2 cellular contexts compared by ENCODE assay signal in the genomic region with DNA sequence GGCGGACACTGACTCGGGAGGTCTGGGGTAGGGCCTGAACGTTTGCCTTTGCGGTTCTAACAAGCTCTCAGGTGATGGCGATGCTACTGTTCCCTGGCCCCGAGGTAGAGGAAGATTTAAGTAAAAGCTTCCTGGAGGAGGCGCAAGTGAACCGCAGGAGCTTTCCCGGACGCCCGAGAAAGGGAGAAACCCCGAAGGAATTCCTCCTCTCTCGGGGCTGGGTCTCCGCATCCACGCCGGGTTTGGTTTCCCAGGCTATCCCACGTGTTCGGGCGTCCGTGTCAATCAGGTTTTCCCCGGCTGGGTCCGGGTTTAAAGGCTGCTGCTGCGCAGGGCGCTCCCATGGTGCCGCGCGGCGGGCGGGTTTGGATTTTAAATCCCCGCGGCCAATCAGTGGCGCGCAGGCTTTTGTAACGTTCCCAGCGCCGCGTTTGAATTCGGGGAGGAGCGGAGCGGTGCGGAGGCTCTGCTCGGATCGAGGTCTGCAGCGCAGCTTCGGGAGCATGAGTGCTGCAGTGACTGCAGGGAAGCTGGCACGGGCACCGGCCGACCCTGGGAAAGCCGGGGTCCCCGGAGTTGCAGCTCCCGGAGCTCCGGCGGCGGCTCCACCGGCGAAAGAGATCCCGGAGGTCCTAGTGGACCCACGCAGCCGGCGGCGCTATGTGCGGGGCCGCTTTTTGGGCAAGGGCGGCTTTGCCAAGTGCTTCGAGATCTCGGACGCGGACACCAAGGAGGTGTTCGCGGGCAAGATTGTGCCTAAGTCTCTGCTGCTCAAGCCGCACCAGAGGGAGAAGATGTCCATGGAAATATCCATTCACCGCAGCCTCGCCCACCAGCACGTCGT.
A peak's percentile ranks its signal among the peaks of the same experiment; 100 is the strongest.
TF ChIP-seq lines count a peak whose summit lies in the region.

A gene (plus strand): TSS at position 460 of the 844 bp plus-strand sequence. CDS start 44 bp downstream, at position 504.

TF ChIP-seq in A549, 52 proteins besides CTCF, POLR2A, EP300 and RAD21 (continued from another document and continues in another):
- TF ChIP-seq, protein P1, sequence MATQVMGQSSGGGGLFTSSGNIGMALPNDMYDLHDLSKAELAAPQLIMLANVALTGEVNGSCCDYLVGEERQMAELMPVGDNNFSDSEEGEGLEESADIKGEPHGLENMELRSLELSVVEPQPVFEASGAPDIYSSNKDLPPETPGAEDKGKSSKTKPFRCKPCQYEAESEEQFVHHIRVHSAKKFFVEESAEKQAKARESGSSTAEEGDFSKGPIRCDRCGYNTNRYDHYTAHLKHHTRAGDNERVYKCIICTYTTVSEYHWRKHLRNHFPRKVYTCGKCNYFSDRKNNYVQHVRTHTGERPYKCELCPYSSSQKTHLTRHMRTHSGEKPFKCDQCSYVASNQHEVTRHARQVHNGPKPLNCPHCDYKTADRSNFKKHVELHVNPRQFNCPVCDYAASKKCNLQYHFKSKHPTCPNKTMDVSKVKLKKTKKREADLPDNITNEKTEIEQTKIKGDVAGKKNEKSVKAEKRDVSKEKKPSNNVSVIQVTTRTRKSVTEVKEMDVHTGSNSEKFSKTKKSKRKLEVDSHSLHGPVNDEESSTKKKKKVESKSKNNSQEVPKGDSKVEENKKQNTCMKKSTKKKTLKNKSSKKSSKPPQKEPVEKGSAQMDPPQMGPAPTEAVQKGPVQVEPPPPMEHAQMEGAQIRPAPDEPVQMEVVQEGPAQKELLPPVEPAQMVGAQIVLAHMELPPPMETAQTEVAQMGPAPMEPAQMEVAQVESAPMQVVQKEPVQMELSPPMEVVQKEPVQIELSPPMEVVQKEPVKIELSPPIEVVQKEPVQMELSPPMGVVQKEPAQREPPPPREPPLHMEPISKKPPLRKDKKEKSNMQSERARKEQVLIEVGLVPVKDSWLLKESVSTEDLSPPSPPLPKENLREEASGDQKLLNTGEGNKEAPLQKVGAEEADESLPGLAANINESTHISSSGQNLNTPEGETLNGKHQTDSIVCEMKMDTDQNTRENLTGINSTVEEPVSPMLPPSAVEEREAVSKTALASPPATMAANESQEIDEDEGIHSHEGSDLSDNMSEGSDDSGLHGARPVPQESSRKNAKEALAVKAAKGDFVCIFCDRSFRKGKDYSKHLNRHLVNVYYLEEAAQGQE (IDR thresholded peaks at IDR 0.05): no peak
- TF ChIP-seq GATA3 (IDR thresholded peaks at IDR 0.05; ENCODE audit: borderline replicate concordance): 0 out of 2 replicates have a peak, but pooled peaks have one; percentile 23
- TF ChIP-seq BHLHE40 (IDR thresholded peaks at IDR 0.05; ENCODE audit: low read depth, low read length): no peak
- no peak for TF ChIP-seq HEYL (CRISPR knock-in tag; IDR thresholded peaks at IDR 0.05)
- TF ChIP-seq POLR2AphosphoS2 (conservative IDR thresholded peaks at IDR 0.05; ENCODE audit: low read length): no peak
- no peak for TF ChIP-seq EHF (CRISPR knock-in tag; IDR thresholded peaks at IDR 0.05)
- no peak for TF ChIP-seq MAZ (IDR thresholded peaks at IDR 0.05; ENCODE audit: borderline replicate concordance, low read depth, low read length)
- no peak for TF ChIP-seq RFX5 (IDR thresholded peaks at IDR 0.05)
- no peak; a peak in 1 of 4 replicates for TF ChIP-seq CEBPB (IDR thresholded peaks at IDR 0.05)
- TF ChIP-seq, protein P2, sequence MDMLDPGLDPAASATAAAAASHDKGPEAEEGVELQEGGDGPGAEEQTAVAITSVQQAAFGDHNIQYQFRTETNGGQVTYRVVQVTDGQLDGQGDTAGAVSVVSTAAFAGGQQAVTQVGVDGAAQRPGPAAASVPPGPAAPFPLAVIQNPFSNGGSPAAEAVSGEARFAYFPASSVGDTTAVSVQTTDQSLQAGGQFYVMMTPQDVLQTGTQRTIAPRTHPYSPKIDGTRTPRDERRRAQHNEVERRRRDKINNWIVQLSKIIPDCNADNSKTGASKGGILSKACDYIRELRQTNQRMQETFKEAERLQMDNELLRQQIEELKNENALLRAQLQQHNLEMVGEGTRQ (IDR thresholded peaks at IDR 0.05): peak; percentile 62
- no peak for TF ChIP-seq CBX2 (IDR thresholded peaks at IDR 0.05; ENCODE audit: borderline replicate concordance, low read depth)
- TF ChIP-seq NFE2L2 (conservative IDR thresholded peaks at IDR 0.05; ENCODE audit: low read length): no peak
- no peak for TF ChIP-seq HOXB5 (CRISPR knock-in tag; IDR thresholded peaks at IDR 0.05)
- TF ChIP-seq RARB (CRISPR knock-in tag; IDR thresholded peaks at IDR 0.05): no peak
- TF ChIP-seq RCOR1 (IDR thresholded peaks at IDR 0.05; ENCODE audit: low read depth, low read length): no peak
- TF ChIP-seq KDM5A (IDR thresholded peaks at IDR 0.05): peak; percentile 83
- no peak for TF ChIP-seq SREBF2 (IDR thresholded peaks at IDR 0.05)
- TF ChIP-seq CHD4 (IDR thresholded peaks at IDR 0.05; ENCODE audit: borderline replicate concordance): no peak
- TF ChIP-seq, protein P3, sequence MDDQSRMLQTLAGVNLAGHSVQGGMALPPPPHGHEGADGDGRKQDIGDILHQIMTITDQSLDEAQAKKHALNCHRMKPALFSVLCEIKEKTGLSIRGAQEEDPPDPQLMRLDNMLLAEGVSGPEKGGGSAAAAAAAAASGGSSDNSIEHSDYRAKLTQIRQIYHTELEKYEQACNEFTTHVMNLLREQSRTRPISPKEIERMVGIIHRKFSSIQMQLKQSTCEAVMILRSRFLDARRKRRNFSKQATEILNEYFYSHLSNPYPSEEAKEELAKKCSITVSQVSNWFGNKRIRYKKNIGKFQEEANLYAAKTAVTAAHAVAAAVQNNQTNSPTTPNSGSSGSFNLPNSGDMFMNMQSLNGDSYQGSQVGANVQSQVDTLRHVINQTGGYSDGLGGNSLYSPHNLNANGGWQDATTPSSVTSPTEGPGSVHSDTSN (IDR thresholded peaks at IDR 0.05): peak; percentile 76; the same call in 1 of the 2 replicates
- no peak for TF ChIP-seq ZSCAN20 (CRISPR knock-in tag; IDR thresholded peaks at IDR 0.05)
- no peak for TF ChIP-seq EHMT2 (IDR thresholded peaks at IDR 0.05; ENCODE audit: low read depth)
- TF ChIP-seq, protein P4, sequence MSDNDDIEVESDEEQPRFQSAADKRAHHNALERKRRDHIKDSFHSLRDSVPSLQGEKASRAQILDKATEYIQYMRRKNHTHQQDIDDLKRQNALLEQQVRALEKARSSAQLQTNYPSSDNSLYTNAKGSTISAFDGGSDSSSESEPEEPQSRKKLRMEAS (IDR thresholded peaks at IDR 0.05): peak; percentile 96
- no peak for TF ChIP-seq ESRRA (IDR thresholded peaks at IDR 0.05; ENCODE audit: borderline replicate concordance, low read length)
- no peak for TF ChIP-seq FOSB (CRISPR knock-in tag; IDR thresholded peaks at IDR 0.05)
- TF ChIP-seq, protein P5, sequence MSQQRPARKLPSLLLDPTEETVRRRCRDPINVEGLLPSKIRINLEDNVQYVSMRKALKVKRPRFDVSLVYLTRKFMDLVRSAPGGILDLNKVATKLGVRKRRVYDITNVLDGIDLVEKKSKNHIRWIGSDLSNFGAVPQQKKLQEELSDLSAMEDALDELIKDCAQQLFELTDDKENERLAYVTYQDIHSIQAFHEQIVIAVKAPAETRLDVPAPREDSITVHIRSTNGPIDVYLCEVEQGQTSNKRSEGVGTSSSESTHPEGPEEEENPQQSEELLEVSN (IDR thresholded peaks at IDR 0.05; ENCODE audit: borderline replicate concordance, low read depth): peak; percentile 78
- no peak for TF ChIP-seq MAFK (IDR thresholded peaks at IDR 0.05; ENCODE audit: partially characterized antibody)
- no peak for TF ChIP-seq RNF2 (IDR thresholded peaks at IDR 0.05; ENCODE audit: borderline replicate concordance, low read depth)

TF ChIP-seq in WTC11, 78 proteins besides CTCF, POLR2A, EP300 and RAD21 (continued from another document and continues in another):
- TF ChIP-seq, protein P6, sequence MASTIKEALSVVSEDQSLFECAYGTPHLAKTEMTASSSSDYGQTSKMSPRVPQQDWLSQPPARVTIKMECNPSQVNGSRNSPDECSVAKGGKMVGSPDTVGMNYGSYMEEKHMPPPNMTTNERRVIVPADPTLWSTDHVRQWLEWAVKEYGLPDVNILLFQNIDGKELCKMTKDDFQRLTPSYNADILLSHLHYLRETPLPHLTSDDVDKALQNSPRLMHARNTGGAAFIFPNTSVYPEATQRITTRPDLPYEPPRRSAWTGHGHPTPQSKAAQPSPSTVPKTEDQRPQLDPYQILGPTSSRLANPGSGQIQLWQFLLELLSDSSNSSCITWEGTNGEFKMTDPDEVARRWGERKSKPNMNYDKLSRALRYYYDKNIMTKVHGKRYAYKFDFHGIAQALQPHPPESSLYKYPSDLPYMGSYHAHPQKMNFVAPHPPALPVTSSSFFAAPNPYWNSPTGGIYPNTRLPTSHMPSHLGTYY (CRISPR knock-in tag; IDR thresholded peaks at IDR 0.05): no peak; the same call in 1 of the 2 replicates
- TF ChIP-seq, protein P7, sequence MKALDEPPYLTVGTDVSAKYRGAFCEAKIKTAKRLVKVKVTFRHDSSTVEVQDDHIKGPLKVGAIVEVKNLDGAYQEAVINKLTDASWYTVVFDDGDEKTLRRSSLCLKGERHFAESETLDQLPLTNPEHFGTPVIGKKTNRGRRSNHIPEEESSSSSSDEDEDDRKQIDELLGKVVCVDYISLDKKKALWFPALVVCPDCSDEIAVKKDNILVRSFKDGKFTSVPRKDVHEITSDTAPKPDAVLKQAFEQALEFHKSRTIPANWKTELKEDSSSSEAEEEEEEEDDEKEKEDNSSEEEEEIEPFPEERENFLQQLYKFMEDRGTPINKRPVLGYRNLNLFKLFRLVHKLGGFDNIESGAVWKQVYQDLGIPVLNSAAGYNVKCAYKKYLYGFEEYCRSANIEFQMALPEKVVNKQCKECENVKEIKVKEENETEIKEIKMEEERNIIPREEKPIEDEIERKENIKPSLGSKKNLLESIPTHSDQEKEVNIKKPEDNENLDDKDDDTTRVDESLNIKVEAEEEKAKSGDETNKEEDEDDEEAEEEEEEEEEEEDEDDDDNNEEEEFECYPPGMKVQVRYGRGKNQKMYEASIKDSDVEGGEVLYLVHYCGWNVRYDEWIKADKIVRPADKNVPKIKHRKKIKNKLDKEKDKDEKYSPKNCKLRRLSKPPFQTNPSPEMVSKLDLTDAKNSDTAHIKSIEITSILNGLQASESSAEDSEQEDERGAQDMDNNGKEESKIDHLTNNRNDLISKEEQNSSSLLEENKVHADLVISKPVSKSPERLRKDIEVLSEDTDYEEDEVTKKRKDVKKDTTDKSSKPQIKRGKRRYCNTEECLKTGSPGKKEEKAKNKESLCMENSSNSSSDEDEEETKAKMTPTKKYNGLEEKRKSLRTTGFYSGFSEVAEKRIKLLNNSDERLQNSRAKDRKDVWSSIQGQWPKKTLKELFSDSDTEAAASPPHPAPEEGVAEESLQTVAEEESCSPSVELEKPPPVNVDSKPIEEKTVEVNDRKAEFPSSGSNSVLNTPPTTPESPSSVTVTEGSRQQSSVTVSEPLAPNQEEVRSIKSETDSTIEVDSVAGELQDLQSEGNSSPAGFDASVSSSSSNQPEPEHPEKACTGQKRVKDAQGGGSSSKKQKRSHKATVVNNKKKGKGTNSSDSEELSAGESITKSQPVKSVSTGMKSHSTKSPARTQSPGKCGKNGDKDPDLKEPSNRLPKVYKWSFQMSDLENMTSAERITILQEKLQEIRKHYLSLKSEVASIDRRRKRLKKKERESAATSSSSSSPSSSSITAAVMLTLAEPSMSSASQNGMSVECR (CRISPR knock-in tag; IDR thresholded peaks at IDR 0.05; ENCODE audit: borderline replicate concordance): peak; percentile 87; the same call in 1 of the 2 replicates
- TF ChIP-seq, protein P8, sequence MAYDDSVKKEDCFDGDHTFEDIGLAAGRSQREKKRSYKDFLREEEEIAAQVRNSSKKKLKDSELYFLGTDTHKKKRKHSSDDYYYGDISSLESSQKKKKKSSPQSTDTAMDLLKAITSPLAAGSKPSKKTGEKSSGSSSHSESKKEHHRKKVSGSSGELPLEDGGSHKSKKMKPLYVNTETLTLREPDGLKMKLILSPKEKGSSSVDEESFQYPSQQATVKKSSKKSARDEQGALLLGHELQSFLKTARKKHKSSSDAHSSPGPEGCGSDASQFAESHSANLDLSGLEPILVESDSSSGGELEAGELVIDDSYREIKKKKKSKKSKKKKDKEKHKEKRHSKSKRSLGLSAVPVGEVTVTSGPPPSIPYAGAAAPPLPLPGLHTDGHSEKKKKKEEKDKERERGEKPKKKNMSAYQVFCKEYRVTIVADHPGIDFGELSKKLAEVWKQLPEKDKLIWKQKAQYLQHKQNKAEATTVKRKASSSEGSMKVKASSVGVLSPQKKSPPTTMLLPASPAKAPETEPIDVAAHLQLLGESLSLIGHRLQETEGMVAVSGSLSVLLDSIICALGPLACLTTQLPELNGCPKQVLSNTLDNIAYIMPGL (CRISPR knock-in tag; IDR thresholded peaks at IDR 0.05): 0 out of 2 replicates have a peak, but pooled peaks have one; percentile 49
- TF ChIP-seq, protein P9, sequence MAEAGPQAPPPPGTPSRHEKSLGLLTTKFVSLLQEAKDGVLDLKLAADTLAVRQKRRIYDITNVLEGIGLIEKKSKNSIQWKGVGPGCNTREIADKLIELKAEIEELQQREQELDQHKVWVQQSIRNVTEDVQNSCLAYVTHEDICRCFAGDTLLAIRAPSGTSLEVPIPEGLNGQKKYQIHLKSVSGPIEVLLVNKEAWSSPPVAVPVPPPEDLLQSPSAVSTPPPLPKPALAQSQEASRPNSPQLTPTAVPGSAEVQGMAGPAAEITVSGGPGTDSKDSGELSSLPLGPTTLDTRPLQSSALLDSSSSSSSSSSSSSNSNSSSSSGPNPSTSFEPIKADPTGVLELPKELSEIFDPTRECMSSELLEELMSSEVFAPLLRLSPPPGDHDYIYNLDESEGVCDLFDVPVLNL (CRISPR knock-in tag; IDR thresholded peaks at IDR 0.05; ENCODE audit: borderline replicate concordance, low read depth): peak; percentile 97
- TF ChIP-seq, protein P10, sequence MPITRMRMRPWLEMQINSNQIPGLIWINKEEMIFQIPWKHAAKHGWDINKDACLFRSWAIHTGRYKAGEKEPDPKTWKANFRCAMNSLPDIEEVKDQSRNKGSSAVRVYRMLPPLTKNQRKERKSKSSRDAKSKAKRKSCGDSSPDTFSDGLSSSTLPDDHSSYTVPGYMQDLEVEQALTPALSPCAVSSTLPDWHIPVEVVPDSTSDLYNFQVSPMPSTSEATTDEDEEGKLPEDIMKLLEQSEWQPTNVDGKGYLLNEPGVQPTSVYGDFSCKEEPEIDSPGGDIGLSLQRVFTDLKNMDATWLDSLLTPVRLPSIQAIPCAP (CRISPR knock-in tag; IDR thresholded peaks at IDR 0.05): no peak
- TF ChIP-seq SOX15 (CRISPR knock-in tag; IDR thresholded peaks at IDR 0.05) (no peak), ESRRA (CRISPR knock-in tag; IDR thresholded peaks at IDR 0.05; ENCODE audit: borderline replicate concordance) (no peak), ELF4 (CRISPR knock-in tag; IDR thresholded peaks at IDR 0.05; ENCODE audit: low read depth) (peak; percentile 83)
- TF ChIP-seq, protein P11, sequence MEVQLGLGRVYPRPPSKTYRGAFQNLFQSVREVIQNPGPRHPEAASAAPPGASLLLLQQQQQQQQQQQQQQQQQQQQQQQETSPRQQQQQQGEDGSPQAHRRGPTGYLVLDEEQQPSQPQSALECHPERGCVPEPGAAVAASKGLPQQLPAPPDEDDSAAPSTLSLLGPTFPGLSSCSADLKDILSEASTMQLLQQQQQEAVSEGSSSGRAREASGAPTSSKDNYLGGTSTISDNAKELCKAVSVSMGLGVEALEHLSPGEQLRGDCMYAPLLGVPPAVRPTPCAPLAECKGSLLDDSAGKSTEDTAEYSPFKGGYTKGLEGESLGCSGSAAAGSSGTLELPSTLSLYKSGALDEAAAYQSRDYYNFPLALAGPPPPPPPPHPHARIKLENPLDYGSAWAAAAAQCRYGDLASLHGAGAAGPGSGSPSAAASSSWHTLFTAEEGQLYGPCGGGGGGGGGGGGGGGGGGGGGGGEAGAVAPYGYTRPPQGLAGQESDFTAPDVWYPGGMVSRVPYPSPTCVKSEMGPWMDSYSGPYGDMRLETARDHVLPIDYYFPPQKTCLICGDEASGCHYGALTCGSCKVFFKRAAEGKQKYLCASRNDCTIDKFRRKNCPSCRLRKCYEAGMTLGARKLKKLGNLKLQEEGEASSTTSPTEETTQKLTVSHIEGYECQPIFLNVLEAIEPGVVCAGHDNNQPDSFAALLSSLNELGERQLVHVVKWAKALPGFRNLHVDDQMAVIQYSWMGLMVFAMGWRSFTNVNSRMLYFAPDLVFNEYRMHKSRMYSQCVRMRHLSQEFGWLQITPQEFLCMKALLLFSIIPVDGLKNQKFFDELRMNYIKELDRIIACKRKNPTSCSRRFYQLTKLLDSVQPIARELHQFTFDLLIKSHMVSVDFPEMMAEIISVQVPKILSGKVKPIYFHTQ (CRISPR knock-in tag; IDR thresholded peaks at IDR 0.05): no peak
- TF ChIP-seq, protein P12, sequence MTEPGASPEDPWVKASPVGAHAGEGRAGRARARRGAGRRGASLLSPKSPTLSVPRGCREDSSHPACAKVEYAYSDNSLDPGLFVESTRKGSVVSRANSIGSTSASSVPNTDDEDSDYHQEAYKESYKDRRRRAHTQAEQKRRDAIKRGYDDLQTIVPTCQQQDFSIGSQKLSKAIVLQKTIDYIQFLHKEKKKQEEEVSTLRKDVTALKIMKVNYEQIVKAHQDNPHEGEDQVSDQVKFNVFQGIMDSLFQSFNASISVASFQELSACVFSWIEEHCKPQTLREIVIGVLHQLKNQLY (CRISPR knock-in tag; IDR thresholded peaks at IDR 0.05): no peak
